In the genomic region with DNA sequence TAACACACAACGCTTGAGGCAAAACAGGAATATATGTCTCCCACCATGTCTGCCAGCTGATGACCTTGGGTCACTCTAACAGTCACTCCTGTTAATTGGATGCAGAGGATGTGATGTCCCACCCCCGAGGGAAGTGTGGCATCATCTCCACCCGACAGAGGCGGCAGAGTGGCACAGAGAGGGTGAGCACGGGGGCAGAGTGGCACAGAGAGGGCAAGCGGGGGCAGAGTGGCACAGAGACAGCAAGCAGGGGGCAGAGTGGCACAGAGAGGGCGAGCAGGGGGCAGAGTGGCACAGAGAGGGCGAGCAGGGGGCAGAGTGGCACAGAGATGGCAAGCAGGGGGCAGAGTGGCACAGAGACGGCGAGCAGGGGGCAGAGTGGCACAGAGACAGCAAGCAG, we compare ENCODE assay signal across 20 cellular contexts. TPM values are rescaled to one million over a fixed set of nuclear protein-coding genes. Genes with fewer than 3 reads are reported as not detected.
DNase-seq lines count a peak whose midpoint lies in the region; ATAC-seq, FAIRE-seq and TF ChIP-seq lines count a peak whose summit lies in the region.
"Had no signal": no experiment of that assay in that cellular context is flagged by ENCODE, and none has a peak within 500 bp of the region (broad histone marks: within the 10 kb centered on the region; RNA-seq: fewer than 3 reads in every experiment).

No MANE protein-coding gene starts in this region.

- H3K4me3 ChIP-seq in HepG2 (replicated peaks in 1 of 3; ENCODE audit: insufficient read depth in 1 of 3, low read depth in 2 of 3, low read length in 3 of 3): no peak overlapping the region
- H3K4me3 ChIP-seq: A549, GM23338 had no signal

- H3K4me1 Mint-ChIP-seq in WTC11: peaks cover 7% of the 10 kb centered on the region
- no peaks in the 10 kb centered on the region for H3K4me1 Mint-ChIP-seq in chondrocyte (ENCODE audit: low read depth)

- H3K27ac ChIP-seq in HepG2 (ENCODE audit: extremely low read length, insufficient read depth, low read length): no peak overlapping the region
- H3K27ac ChIP-seq: A549, C4-2B had no signal

- TF ChIP-seq POLR2A in HepG2 (IDR thresholded peaks at IDR 0.05; ENCODE audit: insufficient read depth in 1 of 2, low read depth in 2 of 2, low read length in 2 of 2): no peak

- no TSS peak for BruUV-seq in HepG2 (replicated peaks; lab: Mats Ljungman, UMichigan)

- H3K4me3 Mint-ChIP-seq in WTC11: no peak overlapping the region
- no peak overlapping the region for H3K4me3 Mint-ChIP-seq in chondrocyte (ENCODE audit: unreplicated experiment)
- H3K4me3 Mint-ChIP-seq: CD8-positive, alpha-beta T cell; GM23338 had no signal

- no peak overlapping the region for H3K27ac Mint-ChIP-seq in WTC11
- H3K27ac Mint-ChIP-seq in chondrocyte (ENCODE audit: unreplicated experiment): no peak overlapping the region
- H3K27ac Mint-ChIP-seq: CD8-positive, alpha-beta T cell; GM23338 had no signal

- 1% methylated on average over 9 of the region's 10 CpGs for WGBS in HepG2 (ENCODE audit: low lambda C conversion rate)

- FAIRE-seq in HepG2 (lab: Jason Lieb, UNC): no peak
- FAIRE-seq: A549, D721Med, G401.6, GM12892 had no signal

- H3K27me3 Mint-ChIP-seq in WTC11 (ENCODE audit: low read depth) (no peaks in the 10 kb centered on the region), chondrocyte (ENCODE audit: low read depth) (peaks cover 3% of the 10 kb centered on the region)

- TF ChIP-seq RAD21 in HepG2 (CRISPR knock-in tag; IDR thresholded peaks at IDR 0.05): no peak

- H3K4me1 ChIP-seq in HepG2 (ENCODE audit: insufficient read depth, low read length): no peaks in the 10 kb centered on the region
- H3K4me1 ChIP-seq: A549 had no signal

- CTCF ChIA-PET in WTC11 (lab: Charles Lee): no interaction called here
- CTCF ChIA-PET in HepG2 (lab: Yijun Ruan, JAX; ENCODE audit: low intra/inter-chr PET ratio, low total read pairs): no interaction called here

- H3K27me3 ChIP-seq in HepG2 (ENCODE audit: control insufficient read depth in 1 of 2, insufficient read depth in 2 of 2, low read length in 2 of 2): peaks cover 0 to 39% of the 10 kb centered on the region in 2 experiments; a peak in 3 of 5 replicates
- H3K27me3 ChIP-seq: BE2C had no signal

- in situ Hi-C loops in HepG2 (cut with HindIII; ENCODE audit: extremely low pct_ligation_motif_present, low pct_unique_long_range_greater_than_20kb): no loop called here

- intact Hi-C loops in HepG2 (cut with micrococcal nuclease; ENCODE audit: unreplicated experiment) (no loop called here), posterior vena cava (cut with DNase I) (no loop called here), left cardiac atrium (cut with DNase I) (no loop called here)

- no peaks in the 10 kb centered on the region for H4K20me1 ChIP-seq in HepG2 (ENCODE audit: insufficient read depth, low read length)

- H3K9ac ChIP-seq in HepG2 (ENCODE audit: insufficient read depth, low read depth, low read length): no peak overlapping the region

- POLR2A ChIA-PET in WTC11 (lab: Charles Lee): no interaction called here
- POLR2A ChIA-PET in HepG2 (lab: Yijun Ruan, JAX): no interaction called here

- no peak overlapping the region for H2AFZ ChIP-seq in HepG2 (ENCODE audit: low read length)
- H2AFZ ChIP-seq: GM23338 had no signal

- H3K9me3 Mint-ChIP-seq in WTC11: no peaks in the 10 kb centered on the region
- H3K9me3 Mint-ChIP-seq in chondrocyte (ENCODE audit: low read depth): no peaks in the 10 kb centered on the region
- H3K9me3 Mint-ChIP-seq: CD8-positive, alpha-beta T cell; GM23338 had no signal

- DNase-seq in WTC11 (ENCODE audit: low spot score) (peak; percentile 2), chondrocyte (ENCODE audit: low spot score) (peak; percentile 47), HepG2 (ENCODE audit: low spot score) (no peak), posterior vena cava (ENCODE audit: low spot score) (peak; percentile 35), left cardiac atrium (no peak)
- DNase-seq: BE2C; CD8-positive, alpha-beta T cell; COR-L47; DMS153; DMS79 treated with DMSO at 0.1 percent for 48 hours; EL had no signal

- H3K79me2 ChIP-seq in HepG2 (ENCODE audit: insufficient read depth, low read length): no peaks in the 10 kb centered on the region

- ATAC-seq in WTC11: no peak
- ATAC-seq in HepG2: no peak
- ATAC-seq in GM18867 (IDR thresholded peaks at IDR 0.05; ENCODE audit: unreplicated experiment): no peak
- ATAC-seq in GM18498 (IDR thresholded peaks at IDR 0.05; ENCODE audit: unreplicated experiment): no peak
- ATAC-seq in HG03095 (IDR thresholded peaks at IDR 0.05; ENCODE audit: unreplicated experiment): no peak
- no peak for ATAC-seq in left cardiac atrium
- ATAC-seq: A549; CD8-positive, alpha-beta T cell had no signal

- TF ChIP-seq EP300 in HepG2 (IDR thresholded peaks at IDR 0.05; ENCODE audit: low read depth in 2 of 2, low read length in 2 of 2) (no peak), HepG2 (CRISPR knock-in tag; IDR thresholded peaks at IDR 0.05; ENCODE audit: borderline replicate concordance) (no peak)

- 0 out of 2 replicates have a peak, but pooled peaks cover 2% of the 10 kb centered on the region for H3K36me3 Mint-ChIP-seq in WTC11
- H3K36me3 Mint-ChIP-seq in chondrocyte (ENCODE audit: low read depth): no peaks in the 10 kb centered on the region
- H3K36me3 Mint-ChIP-seq: CD8-positive, alpha-beta T cell had no signal

- H3K9me3 ChIP-seq in HepG2 (ENCODE audit: low read length): no peaks in the 10 kb centered on the region
- H3K9me3 ChIP-seq: A549, BE2C had no signal

- TF ChIP-seq CTCF in WTC11 (IDR thresholded peaks at IDR 0.05) (no peak), chondrocyte (IDR thresholded peaks at IDR 0.05) (no peak), HepG2 (CRISPR knock-in tag; IDR thresholded peaks at IDR 0.05) (no peak)

- H3K36me3 ChIP-seq in HepG2 (replicated peaks in 1 of 2; ENCODE audit: control insufficient read depth in 1 of 2, insufficient read depth in 2 of 2, low read length in 2 of 2): no peaks in the 10 kb centered on the region

- no peak overlapping the region for H3K4me2 ChIP-seq in HepG2 (ENCODE audit: low read depth, low read length)
- H3K4me2 ChIP-seq: A549, GM23338 had no signal

TF ChIP-seq in HepG2, 621 proteins besides CTCF, POLR2A, EP300 and RAD21 (continues in another document):
- no peak for TF ChIP-seq PLRG1 (conservative IDR thresholded peaks at IDR 0.05)
- TF ChIP-seq ZNF552 (CRISPR knock-in tag; IDR thresholded peaks at IDR 0.05; ENCODE audit: borderline replicate concordance): no peak
- no peak for TF ChIP-seq SMYD3 (CRISPR knock-in tag; IDR thresholded peaks at IDR 0.05)
- no peak for TF ChIP-seq SIN3B (IDR thresholded peaks at IDR 0.05; ENCODE audit: low read length)
- TF ChIP-seq MYPOP (CRISPR knock-in tag; IDR thresholded peaks at IDR 0.05): no peak
- 0 out of 2 replicates have a peak, but pooled peaks have one; percentile 51 for TF ChIP-seq HNRNPL (IDR thresholded peaks at IDR 0.05; ENCODE audit: low read depth, low read length)
- TF ChIP-seq IKZF4 (CRISPR knock-in tag; IDR thresholded peaks at IDR 0.05; ENCODE audit: borderline replicate concordance, low read depth, not compliant biosample characterization): no peak
- no peak for TF ChIP-seq ZNF180 (CRISPR knock-in tag; IDR thresholded peaks at IDR 0.05; ENCODE audit: borderline replicate concordance, low read depth)

RNA-seq across cellular contexts. Expression of gene DISP3, which starts 44.3 kb away (rescaled TPM):
- 5.9 to 6.1 TPM (median 6.0 TPM) in 3 replicates for total RNA-seq in WTC11 (2021)
- 0.05 to 0.21 TPM in 2 of 3 replicates, not detected in the other for total RNA-seq in chondrocyte
- 0.13 and 0.17 TPM in 2 replicates for total RNA-seq in HepG2 (2016; rRNA removed; fragmentation: Illumina TruSeq; extraction: Trizol)
- not detected in 2 replicates for total RNA-seq in HepG2 (2016; cell fraction: cytosol; rRNA removed; fragmentation: Illumina TruSeq; extraction: Trizol; ENCODE audit: low read depth)
- 0.13 TPM in 1 of 2 replicates, not detected in the other for total RNA-seq in HepG2 (2016; cell fraction: insoluble cytoplasmic fraction; rRNA removed; fragmentation: Illumina TruSeq; extraction: Trizol)
- total RNA-seq in HepG2 (2016; cell fraction: membrane; rRNA removed; fragmentation: Illumina TruSeq; extraction: Trizol): not detected in 2 replicates
- total RNA-seq in HepG2 (2016; cell fraction: nucleus; rRNA removed; fragmentation: Illumina TruSeq; extraction: Trizol): 0.22 TPM in 1 of 2 replicates, not detected in the other
- polyA plus RNA-seq in HepG2 (2011; rRNA removed): 0.08 and 0.09 TPM in 2 replicates
- 0.03 TPM in 1 of 2 replicates, not detected in the other for polyA plus RNA-seq in HepG2 (2011; cell fraction: cytosol; rRNA removed)
- polyA plus RNA-seq in HepG2 (2011; cell fraction: nucleus; rRNA removed): 0.12 and 0.29 TPM in 2 replicates
- polyA plus RNA-seq in HepG2 (2012): 0.07 TPM in 1 of 2 replicates, not detected in the other
- polyA plus RNA-seq in HepG2 (2016; cell fraction: cytosol; fragmentation: Illumina TruSeq; extraction: Trizol; ENCODE audit: low read depth): not detected in 2 replicates
- not detected in 2 replicates for polyA plus RNA-seq in HepG2 (2016; cell fraction: insoluble cytoplasmic fraction; fragmentation: Illumina TruSeq; extraction: Trizol; ENCODE audit: low read depth)
- not detected in 2 replicates for polyA plus RNA-seq in HepG2 (2016; cell fraction: membrane; fragmentation: Illumina TruSeq; extraction: Trizol; ENCODE audit: low read depth)
- polyA plus RNA-seq in HepG2 (2016; cell fraction: nucleus; fragmentation: Illumina TruSeq; extraction: Trizol; ENCODE audit: insufficient read depth, low read depth): 0.31 TPM in 1 of 2 replicates, not detected in the other
- polyA minus RNA-seq in HepG2 (2011; rRNA and poly(A)+ RNA removed; ENCODE audit: low replicate concordance): not detected in 2 replicates
- not detected in 2 replicates for polyA minus RNA-seq in HepG2 (2011; cell fraction: cytosol; rRNA and poly(A)+ RNA removed)
- polyA minus RNA-seq in HepG2 (2011; cell fraction: nucleus; rRNA and poly(A)+ RNA removed): 0.12 and 0.13 TPM in 2 replicates
- total RNA-seq in posterior vena cava: not detected
- under 1 TPM; 0.05 to 0.06 TPM for total RNA-seq in left cardiac atrium

Comparison
In these comparisons a context has a peak if more than half of its experiments do, and no peak if none do; other contexts are left out.
1. DNase-seq: peak in WTC11 (single experiment), chondrocyte (single experiment) and posterior vena cava (single experiment); none in HepG2 (single experiment) and left cardiac atrium (single experiment).